1 cellular context compared by ENCODE assay signal in genomic region chr1:23384312-23385058, GRCh38.
TF ChIP-seq lines count a peak whose summit lies in the region.

No MANE protein-coding gene starts in this region.

TF ChIP-seq in HCT116, 20 proteins besides CTCF, POLR2A, EP300 and RAD21 (continued from another document):
- TF ChIP-seq ZBTB33 (IDR thresholded peaks at IDR 0.05; ENCODE audit: extremely low read depth, insufficient replicate concordance, low read length) (no peak), EZH2 (IDR thresholded peaks at IDR 0.05) (no peak), ATF3 (IDR thresholded peaks at IDR 0.05) (no peak), TCF7L2 (IDR thresholded peaks at IDR 0.05; ENCODE audit: borderline replicate concordance, extremely low read depth, insufficient read depth, insufficient read length) (no peak), CEBPB (IDR thresholded peaks at IDR 0.05; ENCODE audit: low read depth) (no peak), JUND (IDR thresholded peaks at IDR 0.05) (no peak), SP1 (IDR thresholded peaks at IDR 0.05; ENCODE audit: low read depth) (no peak), POLR2AphosphoS5 (IDR thresholded peaks at IDR 0.05; ENCODE audit: low read depth, low read length) (no peak), EGR1 (IDR thresholded peaks at IDR 0.05; ENCODE audit: low read depth) (no peak), REST (IDR thresholded peaks at IDR 0.05; ENCODE audit: low read depth) (no peak), YY1 (IDR thresholded peaks at IDR 0.05; ENCODE audit: extremely low read depth, insufficient replicate concordance, low read depth, low read length) (no peak), ZNF274 (IDR thresholded peaks at IDR 0.05; ENCODE audit: low read depth, low read length) (no peak), FOSL1 (IDR thresholded peaks at IDR 0.05; ENCODE audit: low read depth) (no peak), ZFX (IDR thresholded peaks at IDR 0.05) (no peak), SIN3A (IDR thresholded peaks at IDR 0.05; ENCODE audit: low read depth) (no peak)
